ENCODE assay signal across 8 cellular contexts in genomic region chr6:35469711-35470662, GRCh38. TPM values are rescaled to one million over a fixed set of nuclear protein-coding genes. Genes with fewer than 3 reads are reported as not detected.
DNase-seq lines count a peak whose midpoint lies in the region; ATAC-seq and TF ChIP-seq lines count a peak whose summit lies in the region.

No MANE protein-coding gene starts in this region.

- peaks cover 30% of the 10 kb centered on the region for H3K79me2 ChIP-seq in osteoblast (ENCODE audit: insufficient read depth, low read length)

- H3K36me3 ChIP-seq in endocrine pancreas (ENCODE audit: control insufficient read depth, insufficient read depth, low read length) (no peaks in the 10 kb centered on the region), osteoblast (ENCODE audit: insufficient read depth, low read length) (peaks cover 56% of the 10 kb centered on the region)

- peaks cover 47% of the 10 kb centered on the region for H4K20me1 ChIP-seq in osteoblast (ENCODE audit: insufficient read depth, low read length)

- no peaks in the 10 kb centered on the region for H3K9me3 ChIP-seq in endocrine pancreas (ENCODE audit: control insufficient read depth, low read length)
- H3K9me3 ChIP-seq in osteoblast (ENCODE audit: low read depth, low read length): no peaks in the 10 kb centered on the region

- ATAC-seq in GM19467 (IDR thresholded peaks at IDR 0.05; ENCODE audit: unreplicated experiment): no peak

- H2AFZ ChIP-seq in osteoblast (ENCODE audit: low read length): no peak overlapping the region

- peak overlapping the region; percentile 93 for H3K27ac ChIP-seq in osteoblast (ENCODE audit: low read depth, low read length)

- peak; percentile 64 for DNase-seq in DMS53 (lab: John Stamatoyannopoulos, UW)
- DNase-seq in DMS53 treated with DMSO at 0.1 percent for 48 hours (lab: John Stamatoyannopoulos, UW; ENCODE audit: unreplicated experiment): no peak
- DNase-seq in RKO (ENCODE audit: low spot score): peak; percentile 64
- DNase-seq in osteoblast (ENCODE audit: insufficient read length, low spot score, missing footprints): peak; percentile 88
- DNase-seq in NCI-H748 (lab: John Stamatoyannopoulos, UW; ENCODE audit: unreplicated experiment): no peak
- DNase-seq in A172 (ENCODE audit: low spot score): no peak

- H3K4me3 ChIP-seq in endocrine pancreas (ENCODE audit: control insufficient read depth, insufficient read depth, low read length): peak overlapping the region; percentile 37
- peak overlapping the region; percentile 99 for H3K4me3 ChIP-seq in osteoblast (ENCODE audit: insufficient read depth, low read length)

- H3K27me3 ChIP-seq in endocrine pancreas (ENCODE audit: control insufficient read depth, insufficient read depth, low read length) (no peaks in the 10 kb centered on the region), osteoblast (ENCODE audit: insufficient read depth, low read length) (no peaks in the 10 kb centered on the region)

- no peak overlapping the region for H3K9ac ChIP-seq in endocrine pancreas (ENCODE audit: control insufficient read depth, insufficient read depth, low read length)

- no peak for TF ChIP-seq CTCF in osteoblast (IDR thresholded peaks at IDR 0.05; ENCODE audit: extremely low read depth, low read depth, low read length)

- H3K4me2 ChIP-seq in osteoblast (ENCODE audit: insufficient read depth, low read length): peak overlapping the region; percentile 95

- no peaks in the 10 kb centered on the region for H3K4me1 ChIP-seq in endocrine pancreas (ENCODE audit: control insufficient read depth, insufficient read depth, low read length)
- H3K4me1 ChIP-seq in osteoblast (ENCODE audit: insufficient read depth, low read length): peaks cover 24% of the 10 kb centered on the region

RNA-seq across cellular contexts. Expression of gene RPL10A, which starts 1.8 kb away (rescaled TPM):
- 1,373 and 1,488 TPM in 2 replicates for total RNA-seq in osteoblast
- total RNA-seq in A172 (2014; rRNA removed; shearing (Covaris generic)): 1,014 and 1,151 TPM in 2 replicates

RNA-seq across cellular contexts. Expression of gene FANCE, which starts 17.8 kb away (rescaled TPM):
- total RNA-seq in osteoblast: 13.8 and 16.6 TPM in 2 replicates
- total RNA-seq in A172 (2014; rRNA removed; shearing (Covaris generic)): 11.4 and 13.9 TPM in 2 replicates

RNA-seq across cellular contexts. Expression of gene TEAD3, which starts 26.9 kb away (rescaled TPM):
- total RNA-seq in osteoblast: 10.9 and 11.2 TPM in 2 replicates
- total RNA-seq in A172 (2014; rRNA removed; shearing (Covaris generic)): 10.9 and 12.3 TPM in 2 replicates

RNA-seq across cellular contexts. Expression of gene TULP1, which starts 42.7 kb away (rescaled TPM):
- not detected in 2 replicates for total RNA-seq in osteoblast
- total RNA-seq in A172 (2014; rRNA removed; shearing (Covaris generic)): not detected in 2 replicates

Comparison
In these comparisons a context has a peak if more than half of its experiments do, and no peak if none do; other contexts are left out.
1. DNase-seq: peak in DMS53 (single experiment), RKO (single experiment) and osteoblast (single experiment); none in DMS53 treated with DMSO at 0.1 percent for 48 hours (single experiment), NCI-H748 (single experiment) and A172 (single experiment).